Comparison of ENCODE assay signal across 21 cellular contexts in the genomic region with DNA sequence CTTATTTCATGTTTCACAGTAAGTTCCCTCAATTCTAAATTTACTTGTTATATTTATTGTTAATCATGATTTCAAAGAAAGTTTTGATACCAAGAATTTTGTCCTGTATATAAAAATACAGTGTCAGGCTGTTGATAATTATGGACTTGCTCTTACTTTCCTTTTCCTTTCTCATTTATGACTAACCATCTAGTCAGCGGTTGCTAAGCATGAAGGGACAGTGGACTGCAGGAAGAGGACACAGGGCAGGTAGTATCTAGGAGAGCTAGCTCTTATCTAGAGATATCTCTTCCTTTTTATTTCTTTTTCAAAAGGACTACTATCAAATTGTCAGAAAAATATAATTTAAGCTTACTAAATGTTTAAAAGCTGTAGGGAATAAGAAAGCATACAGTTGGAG. TPM values are rescaled to one million over a fixed set of nuclear protein-coding genes. Genes with fewer than 3 reads are reported as not detected.
DNase-seq lines count a peak whose midpoint lies in the region; ATAC-seq and TF ChIP-seq lines count a peak whose summit lies in the region.
"Had no signal": no experiment of that assay in that cellular context is flagged by ENCODE, and none has a peak within 500 bp of the region (broad histone marks: within the 10 kb centered on the region; RNA-seq: fewer than 3 reads in every experiment).

No MANE protein-coding gene starts in this region.

- H3K4me1 Mint-ChIP-seq in endothelial cell (ENCODE audit: unreplicated experiment) (no peaks in the 10 kb centered on the region), natural killer cell (no peaks in the 10 kb centered on the region)
- H3K4me1 Mint-ChIP-seq: activated naive CD4-positive, alpha-beta T cell treated with anti-CD3 and anti-CD28 coated beads, Interleukin-2, amount 50 U/mL, for 24 hours had no signal

- no peaks in the 10 kb centered on the region for H3K9me3 Mint-ChIP-seq in endothelial cell (ENCODE audit: unreplicated experiment)
- peaks cover 2 to 5% of the 10 kb centered on the region in 2 donors for H3K9me3 Mint-ChIP-seq in natural killer cell
- H3K9me3 Mint-ChIP-seq: activated naive CD4-positive, alpha-beta T cell treated with anti-CD3 and anti-CD28 coated beads, Interleukin-2, amount 50 U/mL, for 24 hours had no signal

- H3K27ac Mint-ChIP-seq in endothelial cell (ENCODE audit: unreplicated experiment) (no peak overlapping the region), natural killer cell (no peak overlapping the region)
- H3K27ac Mint-ChIP-seq: activated naive CD4-positive, alpha-beta T cell treated with anti-CD3 and anti-CD28 coated beads, Interleukin-2, amount 50 U/mL, for 24 hours; HFFc6 had no signal

- DNase-seq in HPDE6-E6E7 (ENCODE audit: extremely low spot score) (peak; percentile 32), kidney epithelial cell (ENCODE audit: low read depth) (peak; percentile 9), endothelial cell (ENCODE audit: low spot score) (no peak), NCI-H774 (lab: John Stamatoyannopoulos, UW) (no peak), natural killer cell (no peak), posterior cingulate gyrus (no peak)
- DNase-seq: activated CD4-positive, alpha-beta T cell treated with anti-CD3 and anti-CD28 coated beads for 4 hours; AML-193; body of pancreas; HFFc6; hippocampal formation; IMR-90; left lung; NCI-H2171 treated with DMSO at 0.1 percent for 48 hours; stimulated activated CD4-positive, alpha-beta T cell treated with anti-CD3 and anti-CD28 coated beads, Interleukin-2, amount 100 ng/mL, for 48 hours had no signal

- H3K27me3 ChIP-seq in kidney epithelial cell (ENCODE audit: control insufficient read depth, insufficient read depth, low read length): no peaks in the 10 kb centered on the region
- H3K27me3 ChIP-seq: body of pancreas, left lung, suprapubic skin had no signal

- no peak overlapping the region for H3K4me3 ChIP-seq in kidney epithelial cell (ENCODE audit: low read depth, low read length)
- H3K4me3 ChIP-seq: body of pancreas, left lung, suprapubic skin had no signal

- H3K4me3 Mint-ChIP-seq in endothelial cell (ENCODE audit: unreplicated experiment): no peak overlapping the region
- H3K4me3 Mint-ChIP-seq in natural killer cell: no peak overlapping the region
- H3K4me3 Mint-ChIP-seq: activated naive CD4-positive, alpha-beta T cell treated with anti-CD3 and anti-CD28 coated beads, Interleukin-2, amount 50 U/mL, for 24 hours; HFFc6 had no signal

- TF ChIP-seq CTCF in kidney epithelial cell (IDR thresholded peaks at IDR 0.05; ENCODE audit: insufficient read depth, low read length, poor library complexity, severe bottlenecking) (no peak), endothelial cell (IDR thresholded peaks at IDR 0.05; ENCODE audit: unreplicated experiment) (no peak), natural killer cell (IDR thresholded peaks at IDR 0.05) (no peak)

- intact Hi-C loops in natural killer cell (cut with micrococcal nuclease) (no loop called here), posterior cingulate gyrus (cut with DNase I) (no loop called here)

- H3K27me3 Mint-ChIP-seq in endothelial cell (ENCODE audit: unreplicated experiment): no peaks in the 10 kb centered on the region
- H3K27me3 Mint-ChIP-seq in natural killer cell (ENCODE audit: low read depth in 2 of 2): no peaks in the 10 kb centered on the region
- H3K27me3 Mint-ChIP-seq: activated naive CD4-positive, alpha-beta T cell treated with anti-CD3 and anti-CD28 coated beads, Interleukin-2, amount 50 U/mL, for 24 hours had no signal

- ATAC-seq in GM18858 (IDR thresholded peaks at IDR 0.05; ENCODE audit: unreplicated experiment) (peak; percentile 47), GM21619 (IDR thresholded peaks at IDR 0.05; ENCODE audit: unreplicated experiment) (peak; percentile 79), natural killer cell (no peak)
- ATAC-seq: body of pancreas, left lung had no signal

- no peaks in the 10 kb centered on the region for H3K36me3 Mint-ChIP-seq in endothelial cell (ENCODE audit: low read depth, unreplicated experiment)
- no peaks in the 10 kb centered on the region for H3K36me3 Mint-ChIP-seq in natural killer cell
- H3K36me3 Mint-ChIP-seq: activated naive CD4-positive, alpha-beta T cell treated with anti-CD3 and anti-CD28 coated beads, Interleukin-2, amount 50 U/mL, for 24 hours had no signal

- no peaks in the 10 kb centered on the region for H3K36me3 ChIP-seq in kidney epithelial cell (ENCODE audit: control insufficient read depth, insufficient read depth, low read length)
- H3K36me3 ChIP-seq: left lung, suprapubic skin had no signal

RNA-seq across cellular contexts. Expression of a gene that starts 1.6 kb away (rescaled TPM):
- total RNA-seq in kidney epithelial cell: not detected in 2 replicates
- not detected for total RNA-seq in endothelial cell (ENCODE audit: unreplicated experiment)
- not detected for total RNA-seq in natural killer cell
- total RNA-seq: HFFc6; IMR-90; left lung; omental fat pad; suprapubic skin; T-helper 2 cell treated with Interferon-gamma antibody and Interleukin-4, amounts not matched to agents 100 ng/mL and 5 ng/mL, for 36 hours had no signal

RNA-seq across cellular contexts. Expression of a gene that starts 16.4 kb away (rescaled TPM):
- total RNA-seq in kidney epithelial cell (not detected in 2 replicates), endothelial cell (ENCODE audit: unreplicated experiment) (1.1 TPM), natural killer cell (not detected)
- total RNA-seq: body of pancreas; HFFc6; IMR-90; left lung; omental fat pad; suprapubic skin; T-helper 2 cell treated with Interferon-gamma antibody and Interleukin-4, amounts not matched to agents 100 ng/mL and 5 ng/mL, for 36 hours had no signal

RNA-seq across cellular contexts. Expression of a gene that starts 38.8 kb away (rescaled TPM):
- total RNA-seq in kidney epithelial cell (not detected in 2 replicates), endothelial cell (ENCODE audit: unreplicated experiment) (not detected), natural killer cell (not detected)
- total RNA-seq: body of pancreas; HFFc6; IMR-90; left lung; omental fat pad; suprapubic skin; T-helper 2 cell treated with Interferon-gamma antibody and Interleukin-4, amounts not matched to agents 100 ng/mL and 5 ng/mL, for 36 hours had no signal

Comparison
In these comparisons a context has a peak if more than half of its experiments do, and no peak if none do; other contexts are left out.
1. ATAC-seq: peak in GM18858 (single experiment) and GM21619 (single experiment); none in natural killer cell (0 of 3).
2. DNase-seq: peak in HPDE6-E6E7 (single experiment) and kidney epithelial cell (single experiment); none in endothelial cell (single experiment), NCI-H774 (single experiment), natural killer cell (single experiment) and posterior cingulate gyrus (0 of 10).